ENCODE assay signal across 24 cellular contexts in genomic region chr1:40303051-40303771, GRCh38. TPM values are rescaled to one million over a fixed set of nuclear protein-coding genes. Genes with fewer than 3 reads are reported as not detected.
DNase-seq lines count a peak whose midpoint lies in the region; ATAC-seq and TF ChIP-seq lines count a peak whose summit lies in the region.
"Had no signal": no experiment of that assay in that cellular context is flagged by ENCODE, and none has a peak within 500 bp of the region (broad histone marks: within the 10 kb centered on the region; RNA-seq: fewer than 3 reads in every experiment).

No MANE protein-coding gene starts in this region.

- no peak for TF ChIP-seq CTCF in RWPE2 (IDR thresholded peaks at IDR 0.05; ENCODE audit: poor library complexity, severe bottlenecking)
- TF ChIP-seq CTCF in foreskin keratinocyte (conservative IDR thresholded peaks at IDR 0.05) = no peak
- no peak for TF ChIP-seq CTCF in Peyer's patch (IDR thresholded peaks at IDR 0.05)

- H3K27me3 ChIP-seq in H7 (ENCODE audit: control insufficient read depth, insufficient read depth, low read length) = no peaks in the 10 kb centered on the region
- H3K27me3 ChIP-seq in RWPE2 (ENCODE audit: insufficient read depth, poor library complexity, severe bottlenecking) = no peaks in the 10 kb centered on the region
- no peaks in the 10 kb centered on the region for H3K27me3 ChIP-seq in foreskin keratinocyte
- H3K27me3 ChIP-seq in Peyer's patch = no peaks in the 10 kb centered on the region

- POLR2A ChIA-PET in activated CD8-positive, alpha-beta T cell treated with anti-CD3 and anti-CD28 coated beads, Interleukin-2, amount 10 ng/mL, durations not matched to agents 7 days and 5 days (lab: Charles Lee) = no interaction called here

- no peak overlapping the region for H3K27ac Mint-ChIP-seq in activated CD8-positive, alpha-beta T cell treated with anti-CD3 and anti-CD28 coated beads, Interleukin-2, amount 10 ng/mL, durations not matched to agents 7 days and 5 days
- H3K27ac Mint-ChIP-seq: CD4-positive, alpha-beta T cell had no signal

- H3K27me3 Mint-ChIP-seq in activated CD8-positive, alpha-beta T cell treated with anti-CD3 and anti-CD28 coated beads, Interleukin-2, amount 10 ng/mL, durations not matched to agents 7 days and 5 days (ENCODE audit: low read depth) = no peaks in the 10 kb centered on the region
- H3K27me3 Mint-ChIP-seq: CD4-positive, alpha-beta T cell had no signal

- CTCF ChIA-PET in activated CD8-positive, alpha-beta T cell treated with anti-CD3 and anti-CD28 coated beads, Interleukin-2, amount 10 ng/mL, durations not matched to agents 7 days and 5 days (lab: Charles Lee) = interaction anchor here (4.4 kb wide), 1 partner anchor 12 kb away, joined by 19 read pairs; no protein-coding TSS in a partner anchor

- no peak overlapping the region; the same call in 1 of the 2 replicates for H3K4me3 ChIP-seq in H7 (ENCODE audit: insufficient read depth, low read depth, low read length)
- no peak overlapping the region for H3K4me3 ChIP-seq in RWPE2 (ENCODE audit: severe bottlenecking)
- no peak overlapping the region for H3K4me3 ChIP-seq in Peyer's patch
- H3K4me3 ChIP-seq: GM12878, SJSA1 had no signal

- no peaks in the 10 kb centered on the region for H3K9me3 Mint-ChIP-seq in activated CD8-positive, alpha-beta T cell treated with anti-CD3 and anti-CD28 coated beads, Interleukin-2, amount 10 ng/mL, durations not matched to agents 7 days and 5 days (ENCODE audit: insufficient read depth)
- H3K9me3 Mint-ChIP-seq: CD4-positive, alpha-beta T cell had no signal

- ATAC-seq in RWPE2 (ENCODE audit: low read depth) = 0 out of 3 replicates have a peak, but pooled peaks have one; percentile 17
- peak; percentile 80 for ATAC-seq in foreskin keratinocyte
- no peak for ATAC-seq in sciatic nerve
- ATAC-seq in activated CD8-positive, alpha-beta T cell treated with anti-CD3 and anti-CD28 coated beads, Interleukin-2, amount 10 ng/mL, durations not matched to agents 7 days and 5 days = no peak
- ATAC-seq: GM12878 had no signal

- DNase-seq in H7 (peak; percentile 55), RWPE2 (ENCODE audit: low spot score) (no peak), foreskin keratinocyte (peak in 1 of 2 donors; percentile 67), sciatic nerve (ENCODE audit: low spot score) (peak; percentile 48), Peyer's patch (no peak), DMS79 (lab: John Stamatoyannopoulos, UW) (no peak)
- DNase-seq in activated CD8-positive, alpha-beta T cell treated with anti-CD3 and anti-CD28 coated beads, Interleukin-2, amount 10 ng/mL, durations not matched to agents 7 days and 5 days = no peak
- DNase-seq: Caco-2; CD4-positive, alpha-beta T cell; DMS 273 treated with DMSO at 0.1 percent for 48 hours; DND-41; HCEC 1CT; KG1; NCI-H1092; NCI-H1436 treated with DMSO at 0.1 percent for 48 hours; NCI-H1930; NCI-H2227 treated with DMSO at 0.1 percent for 48 hours; NCI-H510A; NK-92 treated with Interleukin-12 subunit alpha and Interleukin-12 subunit beta, amount 100 ng/mL, for 24 hours had no signal

- no peaks in the 10 kb centered on the region for H3K36me3 Mint-ChIP-seq in activated CD8-positive, alpha-beta T cell treated with anti-CD3 and anti-CD28 coated beads, Interleukin-2, amount 10 ng/mL, durations not matched to agents 7 days and 5 days (ENCODE audit: low read depth)

- H3K36me3 ChIP-seq in H7 (replicated peaks; ENCODE audit: control insufficient read depth, insufficient read depth, low read length) = no peaks in the 10 kb centered on the region
- H3K36me3 ChIP-seq in RWPE2 (ENCODE audit: low read depth) = no peaks in the 10 kb centered on the region
- no peaks in the 10 kb centered on the region for H3K36me3 ChIP-seq in Peyer's patch
- H3K36me3 ChIP-seq: SJSA1 had no signal

- H3K9me3 ChIP-seq in RWPE2 (ENCODE audit: severe bottlenecking) (no peaks in the 10 kb centered on the region), Peyer's patch (no peaks in the 10 kb centered on the region)
- H3K9me3 ChIP-seq: Caco-2, SJSA1 had no signal

- H3K4me1 ChIP-seq in RWPE2 (ENCODE audit: insufficient read depth, poor library complexity, severe bottlenecking) (no peaks in the 10 kb centered on the region), foreskin keratinocyte (peaks cover 7% of the 10 kb centered on the region), Peyer's patch (no peaks in the 10 kb centered on the region)
- H3K4me1 ChIP-seq: Caco-2, SJSA1 had no signal

- H3K27ac ChIP-seq in RWPE2 (ENCODE audit: poor library complexity, severe bottlenecking) = no peak overlapping the region
- peak overlapping the region; percentile 82 for H3K27ac ChIP-seq in foreskin keratinocyte
- no peak overlapping the region for H3K27ac ChIP-seq in Peyer's patch
- H3K27ac ChIP-seq: SJSA1 had no signal

- no peak overlapping the region for H3K4me3 Mint-ChIP-seq in activated CD8-positive, alpha-beta T cell treated with anti-CD3 and anti-CD28 coated beads, Interleukin-2, amount 10 ng/mL, durations not matched to agents 7 days and 5 days
- H3K4me3 Mint-ChIP-seq: CD4-positive, alpha-beta T cell had no signal

- intact Hi-C loops in sciatic nerve (cut with DNase I) = no loop called here

- H3K4me1 Mint-ChIP-seq in activated CD8-positive, alpha-beta T cell treated with anti-CD3 and anti-CD28 coated beads, Interleukin-2, amount 10 ng/mL, durations not matched to agents 7 days and 5 days (ENCODE audit: low read depth) = no peaks in the 10 kb centered on the region

- TF ChIP-seq POLR2A in Peyer's patch (IDR thresholded peaks at IDR 0.05) = no peak

RNA-seq across cellular contexts. Expression of gene COL9A2, which starts 13.9 kb away (rescaled TPM):
- 17.6 and 23.8 TPM in 2 replicates for total RNA-seq in H7 (2014; rRNA removed; shearing (Covaris generic))
- total RNA-seq in foreskin keratinocyte = 22.6 and 40.3 TPM in 2 replicates
- polyA plus RNA-seq in foreskin keratinocyte = 26.6 and 48.6 TPM in 2 replicates
- 3.9 TPM for total RNA-seq in sciatic nerve
- total RNA-seq in activated CD8-positive, alpha-beta T cell treated with anti-CD3 and anti-CD28 coated beads, Interleukin-2, amount 10 ng/mL, durations not matched to agents 7 days and 5 days = 1 to 10 TPM; 2.4 to 2.5 TPM
- total RNA-seq in Peyer's patch = 10 to 100 TPM in 1 of 4 donors, 1 to 10 TPM in 3; 2.1 to 11.6 (median 6.3) TPM

RNA-seq across cellular contexts. Expression of gene ZMPSTE24, which starts 45.2 kb away (rescaled TPM):
- total RNA-seq in H7 (2014; rRNA removed; shearing (Covaris generic)) = 31.3 and 37.9 TPM in 2 replicates
- total RNA-seq in foreskin keratinocyte (57.3 and 63.1 TPM in 2 replicates), sciatic nerve (30.7 TPM), Peyer's patch (10 to 100 TPM; 11.6 to 44.3 (median 25.1) TPM)
- 22.4 and 29.7 TPM in 2 replicates for polyA plus RNA-seq in foreskin keratinocyte
- 10 to 100 TPM; 28.9 to 29.8 TPM for total RNA-seq in activated CD8-positive, alpha-beta T cell treated with anti-CD3 and anti-CD28 coated beads, Interleukin-2, amount 10 ng/mL, durations not matched to agents 7 days and 5 days

RNA-seq across cellular contexts. Expression of gene TMCO2, which starts 55.5 kb away (rescaled TPM):
- 0.28 TPM in 1 of 2 replicates, not detected in the other for total RNA-seq in H7 (2014; rRNA removed; shearing (Covaris generic))
- total RNA-seq in foreskin keratinocyte (not detected in 2 replicates), sciatic nerve (not detected), Peyer's patch (not detected)
- 0.10 TPM in 1 of 2 replicates, not detected in the other for polyA plus RNA-seq in foreskin keratinocyte
- total RNA-seq in activated CD8-positive, alpha-beta T cell treated with anti-CD3 and anti-CD28 coated beads, Interleukin-2, amount 10 ng/mL, durations not matched to agents 7 days and 5 days = not detected
- total RNA-seq: A673; Caco-2; CD4-positive, alpha-beta T cell; GM12878; HT1080; SJSA1 had no signal
- polyA plus RNA-seq: BJ, GM12878 had no signal

Comparison
In these comparisons a context has a peak if more than half of its experiments do, and no peak if none do; other contexts are left out.
1. DNase-seq: peak in H7 (single experiment) and sciatic nerve (single experiment); none in RWPE2 (single experiment), activated CD8-positive, alpha-beta T cell treated with anti-CD3 and anti-CD28 coated beads, Interleukin-2, amount 10 ng/mL, durations not matched to agents 7 days and 5 days (single experiment), Peyer's patch (0 of 3) and DMS79 (single experiment).
2. ATAC-seq: peak in RWPE2 (single experiment) and foreskin keratinocyte (single experiment); none in sciatic nerve (single experiment) and activated CD8-positive, alpha-beta T cell treated with anti-CD3 and anti-CD28 coated beads, Interleukin-2, amount 10 ng/mL, durations not matched to agents 7 days and 5 days (single experiment).